9 cellular contexts compared by ENCODE assay signal in the genomic region with DNA sequence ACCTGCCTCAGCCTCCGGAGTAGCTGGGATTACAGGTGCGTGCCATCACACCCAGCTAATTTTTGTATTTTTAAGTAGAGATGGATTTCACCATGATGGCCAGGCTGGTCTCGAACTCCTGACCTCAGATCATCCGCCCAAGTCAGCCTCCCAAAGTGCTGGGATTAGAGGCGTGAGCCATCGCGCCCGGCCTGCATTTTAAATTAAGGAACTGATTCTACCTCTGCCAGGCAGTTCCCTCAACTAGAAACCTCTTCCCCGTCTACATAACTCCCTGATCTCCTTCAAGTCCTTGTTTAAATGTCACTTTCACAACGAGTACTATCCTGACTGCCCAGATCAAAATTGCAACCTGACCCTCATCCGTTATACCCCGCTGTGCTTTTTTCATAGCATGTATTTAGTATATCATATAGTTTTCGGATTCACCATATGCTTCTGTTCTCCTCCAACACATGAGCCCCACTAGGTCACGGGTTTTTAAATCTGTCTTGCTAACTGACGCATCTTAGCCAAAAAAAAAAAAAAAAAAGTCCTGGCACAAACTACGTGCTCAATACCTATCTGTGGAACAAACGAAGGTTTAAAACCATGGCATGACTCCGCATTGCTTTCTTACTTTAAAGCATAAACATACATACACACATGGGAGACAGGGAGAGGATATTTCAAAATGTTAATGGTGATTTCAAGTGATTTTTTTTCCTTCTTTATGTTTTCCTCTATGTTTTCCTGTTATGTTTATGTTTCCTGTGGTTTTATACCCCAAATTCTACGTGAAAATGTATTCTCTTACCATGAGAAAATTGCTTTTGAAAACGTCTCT. TPM values are rescaled to one million over a fixed set of nuclear protein-coding genes. Genes with fewer than 3 reads are reported as not detected.
DNase-seq lines count a peak whose midpoint lies in the region; ATAC-seq and TF ChIP-seq lines count a peak whose summit lies in the region.
"Had no signal": no experiment of that assay in that cellular context is flagged by ENCODE, and none has a peak within 500 bp of the region (broad histone marks: within the 10 kb centered on the region; RNA-seq: fewer than 3 reads in every experiment).

No MANE protein-coding gene starts in this region.

- peaks cover 10% of the 10 kb centered on the region for H3K4me1 Mint-ChIP-seq in activated T-helper 2 cell treated with anti-CD3 and anti-CD28 coated beads, Interferon-gamma antibody, Interleukin-2, Interleukin-4, amounts not matched to agents 10 μg/mL and 5 μg/mL and 100 μg/mL, durations not matched to agents 14 hours and 24 hours and 36 hours (ENCODE audit: low read depth)
- H3K4me1 Mint-ChIP-seq in neural crest cell, result peaks cover 12% of the 10 kb centered on the region

- DNase-seq in G401 (ENCODE audit: low spot score), result peak; percentile 72
- DNase-seq in NB4 (ENCODE audit: low read depth), result no peak
- DNase-seq in activated T-helper 2 cell treated with anti-CD3 and anti-CD28 coated beads, Interferon-gamma antibody, Interleukin-2, Interleukin-4, amounts not matched to agents 10 μg/mL and 5 μg/mL and 100 μg/mL, durations not matched to agents 14 hours and 24 hours and 36 hours (ENCODE audit: low spot score), result no peak
- no peak for DNase-seq in neural crest cell (ENCODE audit: low read depth, low spot score)
- DNase-seq in stimulated activated CD4-positive, alpha-beta T cell treated with anti-CD3 and anti-CD28 coated beads, Interleukin-2, amount 100 ng/mL, for 24 hours, result no peak
- DNase-seq in NK-92 (lab: John Stamatoyannopoulos, UW; ENCODE audit: unreplicated experiment), result no peak
- DNase-seq: adrenal gland had no signal

- no peak for ATAC-seq in GM18502 (IDR thresholded peaks at IDR 0.05; ENCODE audit: poor library complexity, unreplicated experiment)

- no peak overlapping the region for H3K27ac Mint-ChIP-seq in activated T-helper 2 cell treated with anti-CD3 and anti-CD28 coated beads, Interferon-gamma antibody, Interleukin-2, Interleukin-4, amounts not matched to agents 10 μg/mL and 5 μg/mL and 100 μg/mL, durations not matched to agents 14 hours and 24 hours and 36 hours
- H3K27ac Mint-ChIP-seq in neural crest cell (ENCODE audit: unreplicated experiment), result no peak overlapping the region

- H3K4me3 Mint-ChIP-seq in activated T-helper 2 cell treated with anti-CD3 and anti-CD28 coated beads, Interferon-gamma antibody, Interleukin-2, Interleukin-4, amounts not matched to agents 10 μg/mL and 5 μg/mL and 100 μg/mL, durations not matched to agents 14 hours and 24 hours and 36 hours (ENCODE audit: low read depth), result peak overlapping the region; percentile 74
- H3K4me3 Mint-ChIP-seq in neural crest cell, result peak overlapping the region; percentile 82

- TF ChIP-seq POLR2A in NB4 (IDR thresholded peaks at IDR 0.05; ENCODE audit: extremely low read depth, insufficient read length), result no peak

- H3K36me3 Mint-ChIP-seq in activated T-helper 2 cell treated with anti-CD3 and anti-CD28 coated beads, Interferon-gamma antibody, Interleukin-2, Interleukin-4, amounts not matched to agents 10 μg/mL and 5 μg/mL and 100 μg/mL, durations not matched to agents 14 hours and 24 hours and 36 hours (ENCODE audit: low read depth), result no peaks in the 10 kb centered on the region
- peaks cover 2% of the 10 kb centered on the region for H3K36me3 Mint-ChIP-seq in neural crest cell (ENCODE audit: low read depth)

- no peaks in the 10 kb centered on the region for H3K9me3 Mint-ChIP-seq in activated T-helper 2 cell treated with anti-CD3 and anti-CD28 coated beads, Interferon-gamma antibody, Interleukin-2, Interleukin-4, amounts not matched to agents 10 μg/mL and 5 μg/mL and 100 μg/mL, durations not matched to agents 14 hours and 24 hours and 36 hours
- H3K9me3 Mint-ChIP-seq in neural crest cell, result no peaks in the 10 kb centered on the region

- TF ChIP-seq CTCF in NB4 (IDR thresholded peaks at IDR 0.05; ENCODE audit: low read depth, low read length) (no peak), neural crest cell (conservative IDR thresholded peaks at IDR 0.05) (no peak)

- H3K4me3 ChIP-seq in NB4 (ENCODE audit: low read depth, low read length), result peak overlapping the region; percentile 16

- H3K27me3 Mint-ChIP-seq in activated T-helper 2 cell treated with anti-CD3 and anti-CD28 coated beads, Interferon-gamma antibody, Interleukin-2, Interleukin-4, amounts not matched to agents 10 μg/mL and 5 μg/mL and 100 μg/mL, durations not matched to agents 14 hours and 24 hours and 36 hours (ENCODE audit: low read depth), result peaks cover 66% of the 10 kb centered on the region
- H3K27me3 Mint-ChIP-seq in neural crest cell (ENCODE audit: low read depth), result peaks cover 77% of the 10 kb centered on the region

- in situ Hi-C loops in G401 (cut with HindIII; ENCODE audit: low sequenced_read_pairs), result no loop called here

- intact Hi-C loops in activated T-helper 2 cell treated with anti-CD3 and anti-CD28 coated beads, Interferon-gamma antibody, Interleukin-2, Interleukin-4, amounts not matched to agents 10 μg/mL and 5 μg/mL and 100 μg/mL, durations not matched to agents 14 hours and 24 hours and 36 hours (cut with micrococcal nuclease), result no loop called here

RNA-seq across cellular contexts. Expression of a gene that starts 0.8 kb away (rescaled TPM):
- 0.78 and 1.1 TPM in 2 replicates for total RNA-seq in G401 (2014; rRNA removed; shearing (Covaris generic))
- total RNA-seq in activated T-helper 2 cell treated with anti-CD3 and anti-CD28 coated beads, Interferon-gamma antibody, Interleukin-2, Interleukin-4, amounts not matched to agents 10 μg/mL and 5 μg/mL and 100 μg/mL, durations not matched to agents 14 hours and 24 hours and 36 hours, result 0.28 and 0.32 TPM in 2 replicates
- total RNA-seq in neural crest cell, result not detected in 2 replicates
- total RNA-seq: RPMI7951 had no signal

RNA-seq across cellular contexts. Expression of a gene that starts 18.1 kb away (rescaled TPM):
- total RNA-seq in G401 (2014; rRNA removed; shearing (Covaris generic)), result 3.1 and 5.9 TPM in 2 replicates
- 7.7 and 9.3 TPM in 2 replicates for total RNA-seq in activated T-helper 2 cell treated with anti-CD3 and anti-CD28 coated beads, Interferon-gamma antibody, Interleukin-2, Interleukin-4, amounts not matched to agents 10 μg/mL and 5 μg/mL and 100 μg/mL, durations not matched to agents 14 hours and 24 hours and 36 hours
- total RNA-seq in neural crest cell, result 5.7 and 6.5 TPM in 2 replicates

RNA-seq across cellular contexts. Expression of a gene that starts 35.3 kb away (rescaled TPM):
- total RNA-seq in G401 (2014; rRNA removed; shearing (Covaris generic)), result 33.3 and 47.8 TPM in 2 replicates
- total RNA-seq in activated T-helper 2 cell treated with anti-CD3 and anti-CD28 coated beads, Interferon-gamma antibody, Interleukin-2, Interleukin-4, amounts not matched to agents 10 μg/mL and 5 μg/mL and 100 μg/mL, durations not matched to agents 14 hours and 24 hours and 36 hours, result 34.9 and 35.9 TPM in 2 replicates
- 71.1 and 71.4 TPM in 2 replicates for total RNA-seq in neural crest cell

RNA-seq across cellular contexts. Expression of a gene that starts 53.9 kb away (rescaled TPM):
- 0.12 and 1.3 TPM in 2 replicates for total RNA-seq in G401 (2014; rRNA removed; shearing (Covaris generic))
- 0.11 TPM in 1 of 2 replicates, not detected in the other for total RNA-seq in activated T-helper 2 cell treated with anti-CD3 and anti-CD28 coated beads, Interferon-gamma antibody, Interleukin-2, Interleukin-4, amounts not matched to agents 10 μg/mL and 5 μg/mL and 100 μg/mL, durations not matched to agents 14 hours and 24 hours and 36 hours
- total RNA-seq in neural crest cell, result 0.49 and 0.89 TPM in 2 replicates

RNA-seq across cellular contexts. Expression of a gene that starts 54.1 kb away (rescaled TPM):
- total RNA-seq in G401 (2014; rRNA removed; shearing (Covaris generic)), result 108 and 215 TPM in 2 replicates
- total RNA-seq in activated T-helper 2 cell treated with anti-CD3 and anti-CD28 coated beads, Interferon-gamma antibody, Interleukin-2, Interleukin-4, amounts not matched to agents 10 μg/mL and 5 μg/mL and 100 μg/mL, durations not matched to agents 14 hours and 24 hours and 36 hours, result 400 and 412 TPM in 2 replicates
- 274 and 293 TPM in 2 replicates for total RNA-seq in neural crest cell
